1 cellular context compared by ENCODE assay signal in the genomic region with DNA sequence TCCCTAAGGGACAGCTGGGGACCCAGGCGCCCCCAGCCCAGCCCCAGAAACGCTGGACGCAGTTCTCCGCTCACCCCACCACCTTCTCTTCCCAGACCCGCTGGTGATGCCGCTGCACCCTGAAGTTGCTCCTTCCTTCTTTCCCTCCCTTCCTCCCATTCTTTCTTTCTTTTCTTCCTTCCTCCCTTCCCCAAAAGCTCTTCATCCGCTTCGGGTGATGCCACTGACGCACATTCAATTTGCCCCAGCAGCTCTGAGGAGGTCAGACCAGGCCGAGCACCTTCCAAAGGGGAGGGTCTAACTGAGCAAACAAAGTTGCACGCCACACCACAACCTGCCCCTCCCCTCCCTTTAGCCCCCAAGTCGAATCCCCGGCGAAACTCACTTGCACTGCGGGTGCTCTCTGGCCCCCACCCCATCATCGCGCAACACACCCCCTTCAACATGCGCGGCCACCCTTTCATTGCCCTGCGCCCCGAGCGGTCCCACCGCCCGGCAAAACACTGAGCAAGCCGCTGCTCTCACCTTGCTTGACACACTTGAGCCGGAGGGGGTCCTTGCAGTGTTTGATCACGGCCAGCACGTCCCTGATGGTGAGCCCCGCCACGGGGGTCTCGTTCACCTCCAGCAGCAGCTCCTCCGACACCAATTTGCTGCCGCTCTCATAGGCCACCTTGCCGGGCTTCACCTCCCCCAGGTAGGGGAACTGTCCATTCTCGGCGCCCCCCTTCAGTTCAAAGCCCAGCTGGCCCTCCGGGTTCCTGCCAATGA.
A peak's percentile ranks its signal among the peaks of the same experiment; 100 is the strongest.
TF ChIP-seq lines count a peak whose summit lies in the region.

No MANE protein-coding gene starts in this region.

TF ChIP-seq in HepG2, 621 proteins besides CTCF, POLR2A, EP300 and RAD21 (continued from another document and continues in another):
- TF ChIP-seq, protein P1, sequence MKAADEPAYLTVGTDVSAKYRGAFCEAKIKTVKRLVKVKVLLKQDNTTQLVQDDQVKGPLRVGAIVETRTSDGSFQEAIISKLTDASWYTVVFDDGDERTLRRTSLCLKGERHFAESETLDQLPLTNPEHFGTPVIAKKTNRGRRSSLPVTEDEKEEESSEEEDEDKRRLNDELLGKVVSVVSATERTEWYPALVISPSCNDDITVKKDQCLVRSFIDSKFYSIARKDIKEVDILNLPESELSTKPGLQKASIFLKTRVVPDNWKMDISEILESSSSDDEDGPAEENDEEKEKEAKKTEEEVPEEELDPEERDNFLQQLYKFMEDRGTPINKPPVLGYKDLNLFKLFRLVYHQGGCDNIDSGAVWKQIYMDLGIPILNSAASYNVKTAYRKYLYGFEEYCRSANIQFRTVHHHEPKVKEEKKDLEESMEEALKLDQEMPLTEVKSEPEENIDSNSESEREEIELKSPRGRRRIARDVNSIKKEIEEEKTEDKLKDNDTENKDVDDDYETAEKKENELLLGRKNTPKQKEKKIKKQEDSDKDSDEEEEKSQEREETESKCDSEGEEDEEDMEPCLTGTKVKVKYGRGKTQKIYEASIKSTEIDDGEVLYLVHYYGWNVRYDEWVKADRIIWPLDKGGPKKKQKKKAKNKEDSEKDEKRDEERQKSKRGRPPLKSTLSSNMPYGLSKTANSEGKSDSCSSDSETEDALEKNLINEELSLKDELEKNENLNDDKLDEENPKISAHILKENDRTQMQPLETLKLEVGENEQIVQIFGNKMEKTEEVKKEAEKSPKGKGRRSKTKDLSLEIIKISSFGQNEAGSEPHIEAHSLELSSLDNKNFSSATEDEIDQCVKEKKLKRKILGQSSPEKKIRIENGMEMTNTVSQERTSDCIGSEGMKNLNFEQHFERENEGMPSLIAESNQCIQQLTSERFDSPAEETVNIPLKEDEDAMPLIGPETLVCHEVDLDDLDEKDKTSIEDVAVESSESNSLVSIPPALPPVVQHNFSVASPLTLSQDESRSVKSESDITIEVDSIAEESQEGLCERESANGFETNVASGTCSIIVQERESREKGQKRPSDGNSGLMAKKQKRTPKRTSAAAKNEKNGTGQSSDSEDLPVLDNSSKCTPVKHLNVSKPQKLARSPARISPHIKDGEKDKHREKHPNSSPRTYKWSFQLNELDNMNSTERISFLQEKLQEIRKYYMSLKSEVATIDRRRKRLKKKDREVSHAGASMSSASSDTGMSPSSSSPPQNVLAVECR (CRISPR knock-in tag; IDR thresholded peaks at IDR 0.05; ENCODE audit: borderline replicate concordance), result no peak
- no peak for TF ChIP-seq PLSCR1 (CRISPR knock-in tag; IDR thresholded peaks at IDR 0.05; ENCODE audit: borderline replicate concordance)
- TF ChIP-seq PHF20 (CRISPR knock-in tag; IDR thresholded peaks at IDR 0.05), result 0 out of 2 replicates have a peak, but pooled peaks have one; percentile 47
- TF ChIP-seq ELF1 (CRISPR knock-in tag; IDR thresholded peaks at IDR 0.05), result peak; percentile 3; the same call in 1 of the 2 replicates
- TF ChIP-seq U2AF2 (IDR thresholded peaks at IDR 0.05; ENCODE audit: low read depth, low read length), result peak; percentile 64
- TF ChIP-seq POGZ (CRISPR knock-in tag; IDR thresholded peaks at IDR 0.05), result no peak
- TF ChIP-seq GTF3A (CRISPR knock-in tag; conservative IDR thresholded peaks at IDR 0.05), result peak; percentile 55; the same call in 1 of the 2 replicates
- TF ChIP-seq NFATC3 (CRISPR knock-in tag; IDR thresholded peaks at IDR 0.05), result no peak
- TF ChIP-seq, protein P2, sequence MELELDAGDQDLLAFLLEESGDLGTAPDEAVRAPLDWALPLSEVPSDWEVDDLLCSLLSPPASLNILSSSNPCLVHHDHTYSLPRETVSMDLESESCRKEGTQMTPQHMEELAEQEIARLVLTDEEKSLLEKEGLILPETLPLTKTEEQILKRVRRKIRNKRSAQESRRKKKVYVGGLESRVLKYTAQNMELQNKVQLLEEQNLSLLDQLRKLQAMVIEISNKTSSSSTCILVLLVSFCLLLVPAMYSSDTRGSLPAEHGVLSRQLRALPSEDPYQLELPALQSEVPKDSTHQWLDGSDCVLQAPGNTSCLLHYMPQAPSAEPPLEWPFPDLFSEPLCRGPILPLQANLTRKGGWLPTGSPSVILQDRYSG (CRISPR knock-in tag; IDR thresholded peaks at IDR 0.05), result no peak
- no peak for TF ChIP-seq FOSL1 (CRISPR knock-in tag; IDR thresholded peaks at IDR 0.05; ENCODE audit: borderline replicate concordance)
- TF ChIP-seq ZNF598 (CRISPR knock-in tag; IDR thresholded peaks at IDR 0.05; ENCODE audit: borderline replicate concordance), result no peak
- TF ChIP-seq ZC3H13 (CRISPR knock-in tag; IDR thresholded peaks at IDR 0.05), result 0 out of 2 replicates have a peak, but pooled peaks have one; percentile 50
- no peak for TF ChIP-seq ZMYM3 (CRISPR knock-in tag; IDR thresholded peaks at IDR 0.05)
- TF ChIP-seq NCOA1 (CRISPR knock-in tag; IDR thresholded peaks at IDR 0.05), result no peak
- TF ChIP-seq RFX3 (CRISPR knock-in tag; IDR thresholded peaks at IDR 0.05), result no peak
- no peak for TF ChIP-seq ZNF124 (CRISPR knock-in tag; IDR thresholded peaks at IDR 0.05)
- TF ChIP-seq ZNF703 (CRISPR knock-in tag; IDR thresholded peaks at IDR 0.05; ENCODE audit: borderline replicate concordance), result no peak; the same call in 1 of the 2 replicates
- TF ChIP-seq AGO1 (IDR thresholded peaks at IDR 0.05; ENCODE audit: low read depth, low read length, poor library complexity, severe bottlenecking), result no peak
- TF ChIP-seq SMAD1 (CRISPR knock-in tag; IDR thresholded peaks at IDR 0.05; ENCODE audit: borderline replicate concordance, low read depth), result no peak
- TF ChIP-seq SOX13 (IDR thresholded peaks at IDR 0.05), result no peak
- no peak for TF ChIP-seq SOX13 (CRISPR knock-in tag; conservative IDR thresholded peaks at IDR 0.05 in 1 of 2, IDR thresholded peaks at IDR 0.05 in 1 of 2)
- TF ChIP-seq GABPB1 (CRISPR knock-in tag; IDR thresholded peaks at IDR 0.05), result no peak
- no peak for TF ChIP-seq ELF4 (CRISPR knock-in tag; IDR thresholded peaks at IDR 0.05; ENCODE audit: borderline replicate concordance)
- no peak for TF ChIP-seq GPBP1L1 (CRISPR knock-in tag; IDR thresholded peaks at IDR 0.05)
- no peak for TF ChIP-seq RNF2 (conservative IDR thresholded peaks at IDR 0.05; ENCODE audit: low read depth)
- TF ChIP-seq, protein P3, sequence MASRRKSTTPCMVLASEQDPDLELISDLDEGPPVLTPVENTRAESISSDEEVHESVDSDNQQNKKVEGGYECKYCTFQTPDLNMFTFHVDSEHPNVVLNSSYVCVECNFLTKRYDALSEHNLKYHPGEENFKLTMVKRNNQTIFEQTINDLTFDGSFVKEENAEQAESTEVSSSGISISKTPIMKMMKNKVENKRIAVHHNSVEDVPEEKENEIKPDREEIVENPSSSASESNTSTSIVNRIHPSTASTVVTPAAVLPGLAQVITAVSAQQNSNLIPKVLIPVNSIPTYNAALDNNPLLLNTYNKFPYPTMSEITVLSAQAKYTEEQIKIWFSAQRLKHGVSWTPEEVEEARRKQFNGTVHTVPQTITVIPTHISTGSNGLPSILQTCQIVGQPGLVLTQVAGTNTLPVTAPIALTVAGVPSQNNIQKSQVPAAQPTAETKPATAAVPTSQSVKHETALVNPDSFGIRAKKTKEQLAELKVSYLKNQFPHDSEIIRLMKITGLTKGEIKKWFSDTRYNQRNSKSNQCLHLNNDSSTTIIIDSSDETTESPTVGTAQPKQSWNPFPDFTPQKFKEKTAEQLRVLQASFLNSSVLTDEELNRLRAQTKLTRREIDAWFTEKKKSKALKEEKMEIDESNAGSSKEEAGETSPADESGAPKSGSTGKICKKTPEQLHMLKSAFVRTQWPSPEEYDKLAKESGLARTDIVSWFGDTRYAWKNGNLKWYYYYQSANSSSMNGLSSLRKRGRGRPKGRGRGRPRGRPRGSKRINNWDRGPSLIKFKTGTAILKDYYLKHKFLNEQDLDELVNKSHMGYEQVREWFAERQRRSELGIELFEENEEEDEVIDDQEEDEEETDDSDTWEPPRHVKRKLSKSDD (CRISPR knock-in tag; IDR thresholded peaks at IDR 0.05; ENCODE audit: low read depth), result 0 out of 2 replicates have a peak, but pooled peaks have one; percentile 16
- TF ChIP-seq, protein P4, sequence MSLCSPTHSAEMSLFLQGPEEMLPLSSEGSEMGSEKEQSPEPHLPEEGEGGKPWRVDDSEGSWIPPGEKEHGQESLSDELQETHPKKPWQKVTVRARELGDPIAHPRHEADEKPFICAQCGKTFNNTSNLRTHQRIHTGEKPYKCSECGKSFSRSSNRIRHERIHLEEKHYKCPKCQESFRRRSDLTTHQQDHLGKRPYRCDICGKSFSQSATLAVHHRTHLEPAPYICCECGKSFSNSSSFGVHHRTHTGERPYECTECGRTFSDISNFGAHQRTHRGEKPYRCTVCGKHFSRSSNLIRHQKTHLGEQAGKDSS (CRISPR knock-in tag; IDR thresholded peaks at IDR 0.05; ENCODE audit: borderline replicate concordance, low read depth), result no peak
- 0 out of 2 replicates have a peak, but pooled peaks have one; percentile 38 for TF ChIP-seq KDM5A (IDR thresholded peaks at IDR 0.05; ENCODE audit: borderline replicate concordance, low read length)
- no peak for TF ChIP-seq NFE2L1 (CRISPR knock-in tag; IDR thresholded peaks at IDR 0.05; ENCODE audit: borderline replicate concordance)
- TF ChIP-seq HBP1 (CRISPR knock-in tag; IDR thresholded peaks at IDR 0.05; ENCODE audit: low read depth), result 0 out of 2 replicates have a peak, but pooled peaks have one; percentile 26
- no peak for TF ChIP-seq SNRNP70 (IDR thresholded peaks at IDR 0.05; ENCODE audit: low read depth, low read length)
- TF ChIP-seq, protein P5, sequence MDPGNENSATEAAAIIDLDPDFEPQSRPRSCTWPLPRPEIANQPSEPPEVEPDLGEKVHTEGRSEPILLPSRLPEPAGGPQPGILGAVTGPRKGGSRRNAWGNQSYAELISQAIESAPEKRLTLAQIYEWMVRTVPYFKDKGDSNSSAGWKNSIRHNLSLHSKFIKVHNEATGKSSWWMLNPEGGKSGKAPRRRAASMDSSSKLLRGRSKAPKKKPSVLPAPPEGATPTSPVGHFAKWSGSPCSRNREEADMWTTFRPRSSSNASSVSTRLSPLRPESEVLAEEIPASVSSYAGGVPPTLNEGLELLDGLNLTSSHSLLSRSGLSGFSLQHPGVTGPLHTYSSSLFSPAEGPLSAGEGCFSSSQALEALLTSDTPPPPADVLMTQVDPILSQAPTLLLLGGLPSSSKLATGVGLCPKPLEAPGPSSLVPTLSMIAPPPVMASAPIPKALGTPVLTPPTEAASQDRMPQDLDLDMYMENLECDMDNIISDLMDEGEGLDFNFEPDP (CRISPR knock-in tag; conservative IDR thresholded peaks at IDR 0.05), result no peak
- no peak for TF ChIP-seq ZNF121 (CRISPR knock-in tag; IDR thresholded peaks at IDR 0.05)
- TF ChIP-seq ZNF224 (CRISPR knock-in tag; IDR thresholded peaks at IDR 0.05), result no peak
- no peak for TF ChIP-seq ZNF101 (CRISPR knock-in tag; IDR thresholded peaks at IDR 0.05; ENCODE audit: borderline replicate concordance, low read depth)
- TF ChIP-seq SMAD3 (CRISPR knock-in tag; IDR thresholded peaks at IDR 0.05), result no peak
- no peak for TF ChIP-seq ZNF674 (CRISPR knock-in tag; IDR thresholded peaks at IDR 0.05; ENCODE audit: low read depth)
- TF ChIP-seq AGO2 (optimal IDR thresholded peaks at IDR 0.05; ENCODE audit: low read depth, low read length), result peak; percentile 88
- TF ChIP-seq MAF1 (CRISPR knock-in tag; IDR thresholded peaks at IDR 0.05; ENCODE audit: borderline replicate concordance), result no peak
- TF ChIP-seq ZNF383 (CRISPR knock-in tag; IDR thresholded peaks at IDR 0.05; ENCODE audit: borderline replicate concordance), result no peak
- TF ChIP-seq MTERF4 (CRISPR knock-in tag; IDR thresholded peaks at IDR 0.05), result 0 out of 2 replicates have a peak, but pooled peaks have one; percentile 19
- peak; percentile 55; the same call in 1 of the 2 replicates for TF ChIP-seq ZNF446 (CRISPR knock-in tag; IDR thresholded peaks at IDR 0.05)
- no peak for TF ChIP-seq ZNF639 (CRISPR knock-in tag; conservative IDR thresholded peaks at IDR 0.05)
- TF ChIP-seq MATR3 (CRISPR knock-in tag; IDR thresholded peaks at IDR 0.05), result no peak
- TF ChIP-seq ZNF501 (CRISPR knock-in tag; IDR thresholded peaks at IDR 0.05), result 0 out of 2 replicates have a peak, but pooled peaks have one; percentile 9
